ENCODE assay signal across 1 cellular context in the genomic region with DNA sequence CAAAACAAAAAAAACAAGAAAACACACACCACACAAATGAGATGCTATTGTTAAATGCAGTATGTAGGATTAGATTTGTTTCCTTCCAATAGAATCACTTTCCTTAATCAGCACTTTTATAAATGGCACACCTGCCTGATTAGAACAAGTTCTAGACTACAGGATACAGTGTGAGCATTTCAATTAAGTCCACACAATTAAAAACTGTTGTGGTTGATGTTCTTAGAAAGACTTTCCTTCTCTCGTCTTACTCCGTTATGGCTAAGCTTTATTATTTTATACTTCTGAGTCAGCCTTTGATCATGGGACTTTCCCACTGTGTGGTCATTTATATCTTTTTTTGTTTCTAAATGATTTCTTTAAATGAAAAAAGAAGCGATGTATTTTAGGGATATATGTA.
TF ChIP-seq lines count a peak whose summit lies in the region.

No MANE protein-coding gene starts in this region.

TF ChIP-seq in SK-N-SH, 30 proteins besides CTCF, POLR2A, EP300 and RAD21 (continued from another document):
- no peak for TF ChIP-seq GATA2 (CRISPR knock-in tag; IDR thresholded peaks at IDR 0.05)
- TF ChIP-seq POLR2AphosphoS5 (IDR thresholded peaks at IDR 0.05; ENCODE audit: low read depth, low read length): no peak
- no peak for TF ChIP-seq EZH2phosphoT487 (IDR thresholded peaks at IDR 0.05; ENCODE audit: borderline replicate concordance, low read depth)
